In genomic region chr12:62466596-62467411, GRCh38 we compare ENCODE assay signal across 8 cellular contexts.
A peak's percentile ranks its signal among the peaks of the same experiment; 100 is the strongest.
DNase-seq lines count a peak whose midpoint lies in the region; ATAC-seq and TF ChIP-seq lines count a peak whose summit lies in the region.

Gene MON2, plus strand, starts transcription at chr12:62466826. Its CDS starts 382 bp downstream, at chr12:62467208.

- peak; percentile 99 for ATAC-seq in HG03432 (IDR thresholded peaks at IDR 0.05; ENCODE audit: unreplicated experiment)

- H3K27ac ChIP-seq in layer of hippocampus (ENCODE audit: low read depth, low read length), result peak within 1 kb of the TSS; percentile 89

- peak within 1 kb of the TSS; percentile 78 for H3K4me3 ChIP-seq in choroid plexus epithelial cell (ENCODE audit: low read depth, low read length)

- peak; percentile 98 for TF ChIP-seq POLR2A in GM19193 (IDR thresholded peaks at IDR 0.05; ENCODE audit: extremely low read depth, insufficient read depth, insufficient read length)

- DNase-seq in Ammon's horn (ENCODE audit: low spot score), result peak; percentile 92
- peak; percentile 37 to 81 for DNase-seq in NCI-H524 (lab: John Stamatoyannopoulos, UW)
- peak; percentile 77 to 86 for DNase-seq in activated CD4-positive, alpha-beta T cell treated with anti-CD3 and anti-CD28 coated beads for 4 hours
- peak; percentile 81 for DNase-seq in choroid plexus epithelial cell (ENCODE audit: low read depth)
- peak; percentile 61 to 82 (median 72) for DNase-seq in stimulated activated CD4-positive, alpha-beta T cell treated with anti-CD3 and anti-CD28 coated beads, Interleukin-1b, Interleukin-23, amount 100 ng/mL, for 24 hours (ENCODE audit: low read depth in 4 of 4, low spot score in 1 of 4)

- TF ChIP-seq CTCF in choroid plexus epithelial cell (conservative IDR thresholded peaks at IDR 0.05; ENCODE audit: low read depth, low read length), result no peak

- H3K27me3 ChIP-seq in layer of hippocampus (ENCODE audit: control insufficient read depth, insufficient read depth, low read length), result no peaks in the 10 kb centered on the region

Comparison
In these comparisons a context has a peak if more than half of its experiments do, and no peak if none do; other contexts are left out.
1. Peak in every context shown above with its lines: DNase-seq, ATAC-seq, H3K4me3 ChIP-seq and H3K27ac ChIP-seq.